Comparison of ENCODE assay signal across 2 cellular contexts in the genomic region with DNA sequence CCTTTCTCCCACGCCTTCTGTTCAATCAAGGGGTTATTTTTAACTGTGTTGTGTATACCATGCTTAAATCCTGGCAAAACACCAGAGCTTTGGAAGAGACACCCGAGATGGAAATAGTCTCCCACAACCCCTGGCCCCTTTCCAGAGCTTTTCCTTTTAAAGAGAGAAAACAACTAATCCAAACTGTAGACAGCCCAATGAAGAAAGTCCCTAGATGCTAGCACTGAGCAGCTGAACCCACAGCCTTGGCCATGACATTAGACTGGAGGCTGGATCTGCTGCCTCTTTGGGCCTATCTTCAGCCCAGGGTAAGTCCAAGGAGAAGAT.
TF ChIP-seq lines count a peak whose summit lies in the region.

No MANE protein-coding gene starts in this region.

TF ChIP-seq in SK-N-SH treated with all-trans-retinoic acid at 6 μM for 48 hours, 23 proteins besides CTCF, POLR2A, EP300 and RAD21 (continued from another document):
- TF ChIP-seq ZNF8 (CRISPR knock-in tag; IDR thresholded peaks at IDR 0.05): no peak
- no peak for TF ChIP-seq SNAI2 (CRISPR knock-in tag; IDR thresholded peaks at IDR 0.05)
- no peak for TF ChIP-seq ZFP30 (CRISPR knock-in tag; IDR thresholded peaks at IDR 0.05)
- TF ChIP-seq, protein P1, sequence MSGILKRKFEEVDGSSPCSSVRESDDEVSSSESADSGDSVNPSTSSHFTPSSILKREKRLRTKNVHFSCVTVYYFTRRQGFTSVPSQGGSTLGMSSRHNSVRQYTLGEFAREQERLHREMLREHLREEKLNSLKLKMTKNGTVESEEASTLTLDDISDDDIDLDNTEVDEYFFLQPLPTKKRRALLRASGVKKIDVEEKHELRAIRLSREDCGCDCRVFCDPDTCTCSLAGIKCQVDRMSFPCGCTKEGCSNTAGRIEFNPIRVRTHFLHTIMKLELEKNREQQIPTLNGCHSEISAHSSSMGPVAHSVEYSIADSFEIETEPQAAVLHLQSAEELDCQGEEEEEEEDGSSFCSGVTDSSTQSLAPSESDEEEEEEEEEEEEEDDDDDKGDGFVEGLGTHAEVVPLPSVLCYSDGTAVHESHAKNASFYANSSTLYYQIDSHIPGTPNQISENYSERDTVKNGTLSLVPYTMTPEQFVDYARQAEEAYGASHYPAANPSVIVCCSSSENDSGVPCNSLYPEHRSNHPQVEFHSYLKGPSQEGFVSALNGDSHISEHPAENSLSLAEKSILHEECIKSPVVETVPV (CRISPR knock-in tag; IDR thresholded peaks at IDR 0.05): no peak
- no peak for TF ChIP-seq PPARA (CRISPR knock-in tag; IDR thresholded peaks at IDR 0.05; ENCODE audit: borderline replicate concordance)
- TF ChIP-seq TOX (CRISPR knock-in tag; IDR thresholded peaks at IDR 0.05; ENCODE audit: borderline replicate concordance): no peak
- no peak for TF ChIP-seq ZNF70 (CRISPR knock-in tag; IDR thresholded peaks at IDR 0.05)
- no peak for TF ChIP-seq ZNF565 (CRISPR knock-in tag; conservative IDR thresholded peaks at IDR 0.05; ENCODE audit: low read depth)
- TF ChIP-seq, protein P2, sequence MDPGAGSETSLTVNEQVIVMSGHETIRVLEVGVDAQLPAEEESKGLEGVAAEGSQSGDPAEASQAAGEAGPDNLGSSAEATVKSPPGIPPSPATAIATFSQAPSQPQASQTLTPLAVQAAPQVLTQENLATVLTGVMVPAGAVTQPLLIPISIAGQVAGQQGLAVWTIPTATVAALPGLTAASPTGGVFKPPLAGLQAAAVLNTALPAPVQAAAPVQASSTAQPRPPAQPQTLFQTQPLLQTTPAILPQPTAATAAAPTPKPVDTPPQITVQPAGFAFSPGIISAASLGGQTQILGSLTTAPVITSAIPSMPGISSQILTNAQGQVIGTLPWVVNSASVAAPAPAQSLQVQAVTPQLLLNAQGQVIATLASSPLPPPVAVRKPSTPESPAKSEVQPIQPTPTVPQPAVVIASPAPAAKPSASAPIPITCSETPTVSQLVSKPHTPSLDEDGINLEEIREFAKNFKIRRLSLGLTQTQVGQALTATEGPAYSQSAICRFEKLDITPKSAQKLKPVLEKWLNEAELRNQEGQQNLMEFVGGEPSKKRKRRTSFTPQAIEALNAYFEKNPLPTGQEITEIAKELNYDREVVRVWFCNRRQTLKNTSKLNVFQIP (CRISPR knock-in tag; IDR thresholded peaks at IDR 0.05; ENCODE audit: borderline replicate concordance, low read depth): no peak
- TF ChIP-seq CSDC2 (CRISPR knock-in tag; IDR thresholded peaks at IDR 0.05): no peak
- no peak for TF ChIP-seq RARB (CRISPR knock-in tag; IDR thresholded peaks at IDR 0.05)
- no peak for TF ChIP-seq ZFP3 (CRISPR knock-in tag; IDR thresholded peaks at IDR 0.05)
- no peak for TF ChIP-seq ESRRG (CRISPR knock-in tag; IDR thresholded peaks at IDR 0.05)
- no peak for TF ChIP-seq TCF4 (CRISPR knock-in tag; IDR thresholded peaks at IDR 0.05; ENCODE audit: borderline replicate concordance)
- TF ChIP-seq, protein P3, sequence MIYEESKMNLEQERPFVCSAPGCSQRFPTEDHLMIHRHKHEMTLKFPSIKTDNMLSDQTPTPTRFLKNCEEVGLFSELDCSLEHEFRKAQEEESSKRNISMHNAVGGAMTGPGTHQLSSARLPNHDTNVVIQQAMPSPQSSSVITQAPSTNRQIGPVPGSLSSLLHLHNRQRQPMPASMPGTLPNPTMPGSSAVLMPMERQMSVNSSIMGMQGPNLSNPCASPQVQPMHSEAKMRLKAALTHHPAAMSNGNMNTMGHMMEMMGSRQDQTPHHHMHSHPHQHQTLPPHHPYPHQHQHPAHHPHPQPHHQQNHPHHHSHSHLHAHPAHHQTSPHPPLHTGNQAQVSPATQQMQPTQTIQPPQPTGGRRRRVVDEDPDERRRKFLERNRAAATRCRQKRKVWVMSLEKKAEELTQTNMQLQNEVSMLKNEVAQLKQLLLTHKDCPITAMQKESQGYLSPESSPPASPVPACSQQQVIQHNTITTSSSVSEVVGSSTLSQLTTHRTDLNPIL (CRISPR knock-in tag; IDR thresholded peaks at IDR 0.05; ENCODE audit: low read depth): no peak

TF ChIP-seq in SK-N-SH, 30 proteins besides CTCF, POLR2A, EP300 and RAD21 (continued from another document):
- TF ChIP-seq, protein P4, sequence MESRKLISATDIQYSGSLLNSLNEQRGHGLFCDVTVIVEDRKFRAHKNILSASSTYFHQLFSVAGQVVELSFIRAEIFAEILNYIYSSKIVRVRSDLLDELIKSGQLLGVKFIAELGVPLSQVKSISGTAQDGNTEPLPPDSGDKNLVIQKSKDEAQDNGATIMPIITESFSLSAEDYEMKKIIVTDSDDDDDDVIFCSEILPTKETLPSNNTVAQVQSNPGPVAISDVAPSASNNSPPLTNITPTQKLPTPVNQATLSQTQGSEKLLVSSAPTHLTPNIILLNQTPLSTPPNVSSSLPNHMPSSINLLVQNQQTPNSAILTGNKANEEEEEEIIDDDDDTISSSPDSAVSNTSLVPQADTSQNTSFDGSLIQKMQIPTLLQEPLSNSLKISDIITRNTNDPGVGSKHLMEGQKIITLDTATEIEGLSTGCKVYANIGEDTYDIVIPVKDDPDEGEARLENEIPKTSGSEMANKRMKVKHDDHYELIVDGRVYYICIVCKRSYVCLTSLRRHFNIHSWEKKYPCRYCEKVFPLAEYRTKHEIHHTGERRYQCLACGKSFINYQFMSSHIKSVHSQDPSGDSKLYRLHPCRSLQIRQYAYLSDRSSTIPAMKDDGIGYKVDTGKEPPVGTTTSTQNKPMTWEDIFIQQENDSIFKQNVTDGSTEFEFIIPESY (IDR thresholded peaks at IDR 0.05; ENCODE audit: borderline replicate concordance, low read depth): no peak
- TF ChIP-seq SIN3A (IDR thresholded peaks at IDR 0.05; ENCODE audit: borderline replicate concordance, low read depth, low read length) (no peak), JUND (IDR thresholded peaks at IDR 0.05) (no peak), MXI1 (IDR thresholded peaks at IDR 0.05; ENCODE audit: low read depth, low read length) (no peak), YY1 (IDR thresholded peaks at IDR 0.05; ENCODE audit: low read depth) (no peak), MEF2A (IDR thresholded peaks at IDR 0.05; ENCODE audit: borderline replicate concordance, low read depth) (no peak), RXRA (IDR thresholded peaks at IDR 0.05; ENCODE audit: borderline replicate concordance, low read depth) (no peak), RFX5 (IDR thresholded peaks at IDR 0.05; ENCODE audit: low read length) (no peak), FOXJ3 (CRISPR knock-in tag; IDR thresholded peaks at IDR 0.05) (no peak), CHD2 (IDR thresholded peaks at IDR 0.05; ENCODE audit: low read length, partially characterized antibody) (no peak), TAF1 (IDR thresholded peaks at IDR 0.05; ENCODE audit: borderline replicate concordance, low read depth, low read length) (no peak), EZH2phosphoT487 (IDR thresholded peaks at IDR 0.05; ENCODE audit: borderline replicate concordance, low read depth) (no peak)
- TF ChIP-seq, protein P5, sequence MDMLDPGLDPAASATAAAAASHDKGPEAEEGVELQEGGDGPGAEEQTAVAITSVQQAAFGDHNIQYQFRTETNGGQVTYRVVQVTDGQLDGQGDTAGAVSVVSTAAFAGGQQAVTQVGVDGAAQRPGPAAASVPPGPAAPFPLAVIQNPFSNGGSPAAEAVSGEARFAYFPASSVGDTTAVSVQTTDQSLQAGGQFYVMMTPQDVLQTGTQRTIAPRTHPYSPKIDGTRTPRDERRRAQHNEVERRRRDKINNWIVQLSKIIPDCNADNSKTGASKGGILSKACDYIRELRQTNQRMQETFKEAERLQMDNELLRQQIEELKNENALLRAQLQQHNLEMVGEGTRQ (IDR thresholded peaks at IDR 0.05; ENCODE audit: borderline replicate concordance, low read depth, low read length): no peak
- TF ChIP-seq, protein P6, sequence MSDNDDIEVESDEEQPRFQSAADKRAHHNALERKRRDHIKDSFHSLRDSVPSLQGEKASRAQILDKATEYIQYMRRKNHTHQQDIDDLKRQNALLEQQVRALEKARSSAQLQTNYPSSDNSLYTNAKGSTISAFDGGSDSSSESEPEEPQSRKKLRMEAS (IDR thresholded peaks at IDR 0.05; ENCODE audit: low read depth): no peak
- TF ChIP-seq, protein P7, sequence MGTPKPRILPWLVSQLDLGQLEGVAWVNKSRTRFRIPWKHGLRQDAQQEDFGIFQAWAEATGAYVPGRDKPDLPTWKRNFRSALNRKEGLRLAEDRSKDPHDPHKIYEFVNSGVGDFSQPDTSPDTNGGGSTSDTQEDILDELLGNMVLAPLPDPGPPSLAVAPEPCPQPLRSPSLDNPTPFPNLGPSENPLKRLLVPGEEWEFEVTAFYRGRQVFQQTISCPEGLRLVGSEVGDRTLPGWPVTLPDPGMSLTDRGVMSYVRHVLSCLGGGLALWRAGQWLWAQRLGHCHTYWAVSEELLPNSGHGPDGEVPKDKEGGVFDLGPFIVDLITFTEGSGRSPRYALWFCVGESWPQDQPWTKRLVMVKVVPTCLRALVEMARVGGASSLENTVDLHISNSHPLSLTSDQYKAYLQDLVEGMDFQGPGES (IDR thresholded peaks at IDR 0.05; ENCODE audit: low read depth, low read length): no peak
